In the genomic region with DNA sequence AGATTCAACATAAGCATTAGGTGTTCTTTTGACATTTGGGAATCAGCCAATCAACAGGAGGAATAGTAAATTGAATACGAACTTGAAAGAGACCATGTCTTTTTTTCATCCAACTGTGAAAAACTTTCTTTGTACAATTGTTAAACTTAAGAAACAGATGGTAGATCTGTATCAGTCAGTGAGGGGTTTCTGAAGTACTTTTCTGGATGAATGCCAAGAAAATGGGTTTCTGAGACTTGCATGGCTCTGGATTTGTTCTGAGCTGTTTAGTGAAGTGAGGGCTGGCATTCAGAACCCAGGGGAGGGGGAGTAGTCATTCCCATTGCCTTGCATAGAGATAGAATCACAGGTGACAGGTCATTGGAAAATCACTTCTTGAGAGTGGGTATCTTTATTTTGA, we compare ENCODE assay signal across 12 cellular contexts. TPM values are rescaled to one million over a fixed set of nuclear protein-coding genes. Genes with fewer than 3 reads are reported as not detected.
DNase-seq lines count a peak whose midpoint lies in the region; ATAC-seq and FAIRE-seq lines count a peak whose summit lies in the region.
"Had no signal": no experiment of that assay in that cellular context is flagged by ENCODE, and none has a peak within 500 bp of the region (broad histone marks: within the 10 kb centered on the region; RNA-seq: fewer than 3 reads in every experiment).

No MANE protein-coding gene starts in this region.

- H3K4me3 ChIP-seq in naive thymus-derived CD4-positive, alpha-beta T cell (ENCODE audit: low read length) = peak overlapping the region; percentile 18
- H3K4me3 ChIP-seq: skin epidermis had no signal

- H3K4me1 ChIP-seq in naive thymus-derived CD4-positive, alpha-beta T cell (ENCODE audit: control insufficient read depth in 2 of 2, insufficient read depth in 2 of 2, low read length in 2 of 2) = peaks cover 94 to 97% of the 10 kb centered on the region in 2 donors

- intact Hi-C loops in naive thymus-derived CD4-positive, alpha-beta T cell (cut with micrococcal nuclease) = no loop called here

- FAIRE-seq in GM18507 (lab: Jason Lieb, UNC) = peak; percentile 83

- peak overlapping the region; percentile 82 for H3K4me3 Mint-ChIP-seq in T-helper 2 cell treated with Interferon-gamma antibody and Interleukin-4, amounts not matched to agents 5 μg/mL and 100 μg/mL, for 36 hours
- H3K4me3 Mint-ChIP-seq in naive thymus-derived CD4-positive, alpha-beta T cell = peak overlapping the region; percentile 34 to 89 (median 82)

- peaks cover 74% of the 10 kb centered on the region for H3K4me1 Mint-ChIP-seq in T-helper 2 cell treated with Interferon-gamma antibody and Interleukin-4, amounts not matched to agents 5 μg/mL and 100 μg/mL, for 36 hours (ENCODE audit: low read depth)
- peaks cover 60 to 98% (median 87%) of the 10 kb centered on the region in 7 donors for H3K4me1 Mint-ChIP-seq in naive thymus-derived CD4-positive, alpha-beta T cell

- no peaks in the 10 kb centered on the region for H3K9me3 ChIP-seq in naive thymus-derived CD4-positive, alpha-beta T cell (ENCODE audit: control insufficient read depth in 2 of 3, low read length in 3 of 3)

- H3K9me3 Mint-ChIP-seq in T-helper 2 cell treated with Interferon-gamma antibody and Interleukin-4, amounts not matched to agents 5 μg/mL and 100 μg/mL, for 36 hours = no peaks in the 10 kb centered on the region
- H3K9me3 Mint-ChIP-seq in naive thymus-derived CD4-positive, alpha-beta T cell = no peaks in the 10 kb centered on the region

- DNase-seq in GM18507 (ENCODE audit: extremely low spot score, insufficient read length, low read depth) = no peak
- peak; percentile 43 for DNase-seq in NCI-H1105 (lab: John Stamatoyannopoulos, UW)
- DNase-seq in T-helper 2 cell treated with Interferon-gamma antibody and Interleukin-4, amounts not matched to agents 5 μg/mL and 100 μg/mL, for 36 hours (ENCODE audit: low spot score) = no peak
- peak in 6 of 9 donors; percentile 35 to 60 (median 56) for DNase-seq in naive thymus-derived CD4-positive, alpha-beta T cell
- no peak for DNase-seq in NCI-H187 treated with DMSO at 0.1 percent for 48 hours (lab: John Stamatoyannopoulos, UW)
- no peak for DNase-seq in SIG-M5 (lab: John Stamatoyannopoulos, UW)
- no peak for DNase-seq in foreskin melanocyte
- DNase-seq: brain microvascular endothelial cell, DMS79 treated with DMSO at 0.1 percent for 48 hours, NCI-H2081 had no signal

- H3K27ac Mint-ChIP-seq in T-helper 2 cell treated with Interferon-gamma antibody and Interleukin-4, amounts not matched to agents 5 μg/mL and 100 μg/mL, for 36 hours = peak overlapping the region; percentile 88
- peak overlapping the region; percentile 88 to 99 (median 98) for H3K27ac Mint-ChIP-seq in naive thymus-derived CD4-positive, alpha-beta T cell

- no peaks in the 10 kb centered on the region for H3K36me3 ChIP-seq in naive thymus-derived CD4-positive, alpha-beta T cell (ENCODE audit: control insufficient read depth in 2 of 3, insufficient read depth in 3 of 3, low read length in 3 of 3)
- H3K36me3 ChIP-seq: brain microvascular endothelial cell had no signal

- POLR2A ChIA-PET in naive thymus-derived CD4-positive, alpha-beta T cell (lab: Charles Lee) = interaction anchor here (1.3 to 7.2 kb wide), 7 partner anchors 9 to 56 kb away, joined by 4 to 83 read pairs (median 18); partner anchors contain the start of gene PTPRC

- CTCF ChIA-PET in naive thymus-derived CD4-positive, alpha-beta T cell (lab: Charles Lee) = no interaction called here

- ATAC-seq in naive thymus-derived CD4-positive, alpha-beta T cell = peak; percentile 17
- ATAC-seq: esophagus mucosa had no signal

- H3K36me3 Mint-ChIP-seq in T-helper 2 cell treated with Interferon-gamma antibody and Interleukin-4, amounts not matched to agents 5 μg/mL and 100 μg/mL, for 36 hours (ENCODE audit: low read depth) = peaks cover 72% of the 10 kb centered on the region
- H3K36me3 Mint-ChIP-seq in naive thymus-derived CD4-positive, alpha-beta T cell = peaks cover 20 to 52% (median 36%) of the 10 kb centered on the region in 5 donors

- H3K27ac ChIP-seq in naive thymus-derived CD4-positive, alpha-beta T cell (ENCODE audit: low read depth, low read length) = peak overlapping the region; percentile 92
- H3K27ac ChIP-seq: brain microvascular endothelial cell had no signal

- no peaks in the 10 kb centered on the region for H3K27me3 Mint-ChIP-seq in T-helper 2 cell treated with Interferon-gamma antibody and Interleukin-4, amounts not matched to agents 5 μg/mL and 100 μg/mL, for 36 hours (ENCODE audit: low read depth)
- H3K27me3 Mint-ChIP-seq in naive thymus-derived CD4-positive, alpha-beta T cell = no peaks in the 10 kb centered on the region

- H3K27me3 ChIP-seq in naive thymus-derived CD4-positive, alpha-beta T cell (ENCODE audit: control insufficient read depth in 2 of 2, insufficient read depth in 2 of 2, low read length in 2 of 2) = no peaks in the 10 kb centered on the region
- H3K27me3 ChIP-seq: brain microvascular endothelial cell had no signal

RNA-seq across cellular contexts. Expression of gene PTPRC, which starts 37.4 kb away (rescaled TPM):
- total RNA-seq in naive thymus-derived CD4-positive, alpha-beta T cell = 1,000 to 10,000 TPM in 3 of 5 experiments, 100 to 1,000 TPM in 2; 739 to 1,121 (median 1,015) TPM
- polyA plus RNA-seq in naive thymus-derived CD4-positive, alpha-beta T cell = 1,000 to 10,000 TPM; 1,177 to 1,286 TPM

Comparison
In these comparisons a context has a peak if more than half of its experiments do, and no peak if none do; other contexts are left out.
1. DNase-seq: peak in NCI-H1105 (single experiment) and naive thymus-derived CD4-positive, alpha-beta T cell (6 of 9); none in GM18507 (single experiment), T-helper 2 cell treated with Interferon-gamma antibody and Interleukin-4, amounts not matched to agents 5 μg/mL and 100 μg/mL, for 36 hours (single experiment), NCI-H187 treated with DMSO at 0.1 percent for 48 hours (single experiment), SIG-M5 (single experiment) and foreskin melanocyte (single experiment).